Comparison of ENCODE assay signal across 16 cellular contexts in genomic region chr9:79741381-79741780, GRCh38.
"Had no signal": no experiment of that assay in that cellular context is flagged by ENCODE, and none has a peak within 500 bp of the region (broad histone marks: within the 10 kb centered on the region; RNA-seq: fewer than 3 reads in every experiment).

No MANE protein-coding gene starts in this region.

- H3K9me3 ChIP-seq: esophagus muscularis mucosa, left ventricle myocardium inferior, neutrophil, psoas muscle, sigmoid colon, stomach, thyroid gland had no signal

- H3K4me1 ChIP-seq: foreskin keratinocyte, psoas muscle, thyroid gland had no signal

- H3K27ac ChIP-seq: epithelial cell of prostate, foreskin keratinocyte, neutrophil, psoas muscle, skin epidermis, stomach, thyroid gland had no signal

- DNase-seq: effector CD4-positive, alpha-beta T cell; foreskin keratinocyte; kidney; left cardiac atrium; left ventricle myocardium inferior; naive thymus-derived CD8-positive, alpha-beta T cell; psoas muscle; retina; sigmoid colon; stimulated activated naive CD4-positive, alpha-beta T cell; stomach; thyroid gland had no signal

- H3K36me3 ChIP-seq: esophagus muscularis mucosa, left ventricle myocardium inferior, neutrophil, sigmoid colon, stomach, thyroid gland had no signal

- H3K27me3 ChIP-seq: esophagus muscularis mucosa, foreskin keratinocyte, neutrophil, sigmoid colon, stomach, thyroid gland had no signal

- ATAC-seq: foreskin keratinocyte; naive thymus-derived CD8-positive, alpha-beta T cell had no signal

- H3K4me3 ChIP-seq: esophagus muscularis mucosa, left ventricle myocardium inferior, psoas muscle, sigmoid colon, skin epidermis, stomach, thyroid gland had no signal
